Comparison of ENCODE assay signal across 16 cellular contexts in the genomic region with DNA sequence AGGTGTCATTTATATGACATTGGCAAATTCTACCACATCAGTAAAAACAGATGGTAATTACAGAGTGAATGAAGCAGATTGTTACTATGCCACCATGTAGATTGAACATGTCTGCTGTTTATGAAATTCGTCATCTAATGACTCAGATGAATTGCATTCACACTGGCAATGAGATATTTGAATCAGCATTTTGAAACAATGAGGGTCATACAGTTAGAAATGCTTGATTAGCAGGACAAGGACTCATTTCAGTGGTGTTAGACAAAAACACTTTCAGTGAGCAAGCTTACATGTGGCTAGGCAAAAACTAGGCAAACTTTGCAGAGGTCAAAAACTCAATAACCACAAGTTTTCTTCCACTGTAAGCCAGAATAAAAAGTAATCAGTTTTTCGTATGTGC.
DNase-seq lines count a peak whose midpoint lies in the region; ATAC-seq, FAIRE-seq and TF ChIP-seq lines count a peak whose summit lies in the region.
"Had no signal": no experiment of that assay in that cellular context is flagged by ENCODE, and none has a peak within 500 bp of the region (broad histone marks: within the 10 kb centered on the region; RNA-seq: fewer than 3 reads in every experiment).

No MANE protein-coding gene starts in this region.

- no peak overlapping the region for H3K4me3 Mint-ChIP-seq in HFFc6
- H3K4me3 Mint-ChIP-seq: central memory CD8-positive, alpha-beta T cell; naive B cell had no signal

- peak overlapping the region; percentile 79 for H3K27ac Mint-ChIP-seq in HFFc6
- H3K27ac Mint-ChIP-seq: naive B cell had no signal

- FAIRE-seq in urothelium cell line (lab: Jason Lieb, UNC) = no peak

- peaks cover 42% of the 10 kb centered on the region for H3K4me1 Mint-ChIP-seq in HFFc6 (ENCODE audit: low read depth)
- H3K4me1 Mint-ChIP-seq: central memory CD8-positive, alpha-beta T cell; naive B cell had no signal

- no peaks in the 10 kb centered on the region for H3K36me3 Mint-ChIP-seq in HFFc6 (ENCODE audit: low read depth)
- H3K36me3 Mint-ChIP-seq: naive B cell had no signal

- ATAC-seq in HG03520 (IDR thresholded peaks at IDR 0.05; ENCODE audit: unreplicated experiment) = no peak
- ATAC-seq: esophagus mucosa had no signal

- no peak overlapping the region for H3K4me3 ChIP-seq in adipocyte (ENCODE audit: low read length)
- H3K4me3 ChIP-seq: sigmoid colon had no signal

- no peak for TF ChIP-seq CTCF in HFFc6 (IDR thresholded peaks at IDR 0.05)

- no peaks in the 10 kb centered on the region for H3K36me3 ChIP-seq in adipocyte (ENCODE audit: control insufficient read depth, insufficient read depth, low read length, severe bottlenecking)
- H3K36me3 ChIP-seq: sigmoid colon had no signal

- H3K27me3 Mint-ChIP-seq in HFFc6 (ENCODE audit: insufficient read depth) = no peaks in the 10 kb centered on the region
- H3K27me3 Mint-ChIP-seq: central memory CD8-positive, alpha-beta T cell; naive B cell had no signal

- peak; percentile 67 for DNase-seq in HFFc6
- DNase-seq in adipocyte (ENCODE audit: low read depth) = peak; percentile 66
- peak; percentile 87 for DNase-seq in foreskin melanocyte
- DNase-seq in urothelium cell line (ENCODE audit: low spot score) = peak; percentile 7
- no peak for DNase-seq in activated CD8-positive, alpha-beta memory T cell treated with anti-CD3 and anti-CD28 coated beads for 24 hours
- DNase-seq in posterior vena cava (ENCODE audit: low spot score) = no peak
- DNase-seq: activated CD4-positive, alpha-beta T cell treated with anti-CD3 and anti-CD28 coated beads, Interleukin-2, amount 50 U/mL, for 4 hours; activated effector memory CD4-positive, alpha-beta T cell treated with anti-CD3 and anti-CD28 coated beads, Interleukin-2, amount 50 U/mL, for 16 hours; islet precursor cell; MV-4-11; naive B cell; RPMI8226; sigmoid colon had no signal

- H3K9me3 Mint-ChIP-seq in HFFc6 = no peaks in the 10 kb centered on the region

- H3K9me3 ChIP-seq in adipocyte (ENCODE audit: control insufficient read depth, low read length) = no peaks in the 10 kb centered on the region

- peaks cover 7% of the 10 kb centered on the region for H3K4me1 ChIP-seq in adipocyte (ENCODE audit: control insufficient read depth, insufficient read depth, low read length)
- H3K4me1 ChIP-seq: sigmoid colon had no signal

- no peak overlapping the region for H3K9ac ChIP-seq in adipocyte (ENCODE audit: low read length)

- no peaks in the 10 kb centered on the region for H3K27me3 ChIP-seq in adipocyte (replicated peaks; ENCODE audit: control insufficient read depth, insufficient read depth, low read length)
- H3K27me3 ChIP-seq: sigmoid colon had no signal

- intact Hi-C loops in posterior vena cava (cut with DNase I) = no loop called here

Comparison
In these comparisons a context has a peak if more than half of its experiments do, and no peak if none do; other contexts are left out.
1. DNase-seq: peak in HFFc6 (single experiment), adipocyte (single experiment), foreskin melanocyte (single experiment) and urothelium cell line (single experiment); none in activated CD8-positive, alpha-beta memory T cell treated with anti-CD3 and anti-CD28 coated beads for 24 hours (single experiment) and posterior vena cava (single experiment).